17 cellular contexts compared by ENCODE assay signal in the genomic region with DNA sequence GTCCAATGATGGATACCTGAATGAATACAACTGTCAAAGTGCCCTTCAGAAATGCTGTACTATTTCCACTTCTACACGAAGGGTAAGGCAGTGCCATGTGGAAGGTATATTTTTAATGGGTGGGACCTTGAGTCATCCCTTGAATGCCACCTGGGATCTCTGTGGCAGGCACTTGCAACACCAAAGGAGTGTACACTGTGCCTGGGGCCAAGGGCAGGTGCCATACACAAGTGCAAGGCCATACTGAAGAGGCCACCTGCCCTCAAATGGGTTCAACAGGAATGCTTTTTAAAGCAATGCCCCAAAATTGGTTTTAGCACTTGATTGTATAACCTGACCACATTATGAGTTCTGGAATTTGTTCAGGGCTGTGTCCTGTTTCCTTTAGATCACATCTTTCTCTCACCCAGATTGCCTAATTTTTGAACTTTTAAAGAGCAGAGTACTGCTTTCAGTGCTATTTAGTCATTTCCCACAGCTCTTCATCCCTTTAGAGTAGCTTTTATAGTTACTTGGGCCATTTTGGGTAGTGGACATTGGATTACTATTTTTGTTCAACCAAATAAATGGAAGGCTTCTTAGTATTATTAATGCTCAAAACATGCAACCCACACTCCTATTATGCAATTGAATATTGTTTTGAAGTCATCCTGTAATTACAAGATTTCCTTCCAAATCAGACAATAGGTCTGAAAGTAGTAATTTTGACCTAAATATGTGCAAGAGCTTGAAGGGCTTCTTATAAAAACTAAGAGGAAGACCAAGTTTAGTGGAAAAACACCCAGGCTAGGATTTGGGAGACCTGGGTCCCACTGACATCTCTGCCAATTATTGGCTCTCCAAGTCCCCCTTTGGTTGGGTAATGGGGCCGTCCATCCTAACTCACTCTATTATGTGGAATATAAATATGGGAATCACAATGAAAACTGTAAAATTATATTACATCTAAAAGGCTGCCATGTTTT. TPM values are rescaled to one million over a fixed set of nuclear protein-coding genes. Genes with fewer than 3 reads are reported as not detected.
DNase-seq lines count a peak whose midpoint lies in the region; ATAC-seq and TF ChIP-seq lines count a peak whose summit lies in the region.
"Had no signal": no experiment of that assay in that cellular context is flagged by ENCODE, and none has a peak within 500 bp of the region (broad histone marks: within the 10 kb centered on the region; RNA-seq: fewer than 3 reads in every experiment).

No MANE protein-coding gene starts in this region.

- H3K27ac Mint-ChIP-seq in activated T-helper 1 cell treated with anti-CD3 and anti-CD28 coated beads, Interleukin-12 subunit alpha, Interleukin-12 subunit beta, Interleukin-2, Interleukin-4 antibody, amounts not matched to agents 30 ng/mL and 10 ng/mL and 1 ng/mL, durations not matched to agents 14 hours and 24 hours and 36 hours: no peak overlapping the region
- no peak overlapping the region for H3K27ac Mint-ChIP-seq in chondrocyte (ENCODE audit: unreplicated experiment)
- H3K27ac Mint-ChIP-seq: CD4-positive, alpha-beta memory T cell; HFFc6 had no signal

- no peak overlapping the region for H3K9ac ChIP-seq in adipocyte (ENCODE audit: low read length)

- H3K4me3 Mint-ChIP-seq in activated T-helper 1 cell treated with anti-CD3 and anti-CD28 coated beads, Interleukin-12 subunit alpha, Interleukin-12 subunit beta, Interleukin-2, Interleukin-4 antibody, amounts not matched to agents 30 ng/mL and 10 ng/mL and 1 ng/mL, durations not matched to agents 14 hours and 24 hours and 36 hours: no peak overlapping the region
- no peak overlapping the region for H3K4me3 Mint-ChIP-seq in chondrocyte (ENCODE audit: unreplicated experiment)
- H3K4me3 Mint-ChIP-seq: CD4-positive, alpha-beta memory T cell; HFFc6 had no signal

- H2AFZ ChIP-seq in osteoblast (ENCODE audit: low read length): no peak overlapping the region

- intact Hi-C loops in activated T-helper 1 cell treated with anti-CD3 and anti-CD28 coated beads, Interleukin-12 subunit alpha, Interleukin-12 subunit beta, Interleukin-2, Interleukin-4 antibody, amounts not matched to agents 30 ng/mL and 10 ng/mL and 1 ng/mL, durations not matched to agents 14 hours and 24 hours and 36 hours (cut with micrococcal nuclease): no loop called here

- TF ChIP-seq CTCF in AG10803 (conservative IDR thresholded peaks at IDR 0.05; ENCODE audit: low read length) (no peak), fibroblast of villous mesenchyme (IDR thresholded peaks at IDR 0.05; ENCODE audit: insufficient read depth, low read depth, low read length) (no peak), osteoblast (IDR thresholded peaks at IDR 0.05; ENCODE audit: extremely low read depth, low read depth, low read length) (no peak), chondrocyte (IDR thresholded peaks at IDR 0.05) (no peak)

- no peaks in the 10 kb centered on the region for H3K36me3 ChIP-seq in adipocyte (ENCODE audit: control insufficient read depth, insufficient read depth, low read length, severe bottlenecking)
- no peaks in the 10 kb centered on the region for H3K36me3 ChIP-seq in osteoblast (ENCODE audit: insufficient read depth, low read length)

- no peaks in the 10 kb centered on the region for H3K27me3 ChIP-seq in adipocyte (replicated peaks; ENCODE audit: control insufficient read depth, insufficient read depth, low read length)
- H3K27me3 ChIP-seq in osteoblast (ENCODE audit: insufficient read depth, low read length): no peaks in the 10 kb centered on the region

- no peaks in the 10 kb centered on the region for H3K9me3 Mint-ChIP-seq in activated T-helper 1 cell treated with anti-CD3 and anti-CD28 coated beads, Interleukin-12 subunit alpha, Interleukin-12 subunit beta, Interleukin-2, Interleukin-4 antibody, amounts not matched to agents 30 ng/mL and 10 ng/mL and 1 ng/mL, durations not matched to agents 14 hours and 24 hours and 36 hours
- no peaks in the 10 kb centered on the region for H3K9me3 Mint-ChIP-seq in chondrocyte (ENCODE audit: low read depth)
- H3K9me3 Mint-ChIP-seq: CD4-positive, alpha-beta memory T cell; HFFc6 had no signal

- peak overlapping the region; percentile 6 for H3K27ac ChIP-seq in osteoblast (ENCODE audit: low read depth, low read length)
- H3K27ac ChIP-seq: A549 had no signal

- no peaks in the 10 kb centered on the region for H3K4me1 Mint-ChIP-seq in activated T-helper 1 cell treated with anti-CD3 and anti-CD28 coated beads, Interleukin-12 subunit alpha, Interleukin-12 subunit beta, Interleukin-2, Interleukin-4 antibody, amounts not matched to agents 30 ng/mL and 10 ng/mL and 1 ng/mL, durations not matched to agents 14 hours and 24 hours and 36 hours (ENCODE audit: low read depth)
- H3K4me1 Mint-ChIP-seq in chondrocyte (ENCODE audit: low read depth): peaks cover 5% of the 10 kb centered on the region
- H3K4me1 Mint-ChIP-seq: CD4-positive, alpha-beta memory T cell had no signal

- H3K9me3 ChIP-seq in adipocyte (ENCODE audit: control insufficient read depth, low read length): no peaks in the 10 kb centered on the region
- no peaks in the 10 kb centered on the region for H3K9me3 ChIP-seq in osteoblast (ENCODE audit: low read depth, low read length)
- H3K9me3 ChIP-seq: A549 had no signal

- H3K79me2 ChIP-seq in osteoblast (ENCODE audit: insufficient read depth, low read length): no peaks in the 10 kb centered on the region

- no peaks in the 10 kb centered on the region for H4K20me1 ChIP-seq in osteoblast (ENCODE audit: insufficient read depth, low read length)

- H3K27me3 Mint-ChIP-seq in activated T-helper 1 cell treated with anti-CD3 and anti-CD28 coated beads, Interleukin-12 subunit alpha, Interleukin-12 subunit beta, Interleukin-2, Interleukin-4 antibody, amounts not matched to agents 30 ng/mL and 10 ng/mL and 1 ng/mL, durations not matched to agents 14 hours and 24 hours and 36 hours (ENCODE audit: insufficient read depth): peaks cover 6% of the 10 kb centered on the region
- no peaks in the 10 kb centered on the region for H3K27me3 Mint-ChIP-seq in chondrocyte (ENCODE audit: low read depth)
- H3K27me3 Mint-ChIP-seq: CD4-positive, alpha-beta memory T cell had no signal

- H3K4me3 ChIP-seq in AG10803 (ENCODE audit: low read length) (no peak overlapping the region), adipocyte (ENCODE audit: low read length) (no peak overlapping the region), fibroblast of villous mesenchyme (ENCODE audit: low read depth, low read length) (no peak overlapping the region), osteoblast (ENCODE audit: insufficient read depth, low read length) (no peak overlapping the region)
- H3K4me3 ChIP-seq: A549 had no signal

- peaks cover 13% of the 10 kb centered on the region for H3K4me1 ChIP-seq in adipocyte (ENCODE audit: control insufficient read depth, insufficient read depth, low read length)
- H3K4me1 ChIP-seq in osteoblast (ENCODE audit: insufficient read depth, low read length): peaks cover 18% of the 10 kb centered on the region
- H3K4me1 ChIP-seq: A549 had no signal

- DNase-seq in AG10803 (ENCODE audit: low read depth): peak; percentile 45
- peak; percentile 48 for DNase-seq in adipocyte (ENCODE audit: low read depth)
- DNase-seq in fibroblast of villous mesenchyme (ENCODE audit: low read depth): peak; percentile 51
- no peak for DNase-seq in osteoblast (ENCODE audit: insufficient read length, low spot score, missing footprints)
- DNase-seq in activated T-helper 1 cell treated with anti-CD3 and anti-CD28 coated beads, Interleukin-12 subunit alpha, Interleukin-12 subunit beta, Interleukin-2, Interleukin-4 antibody, amounts not matched to agents 30 ng/mL and 10 ng/mL and 1 ng/mL, durations not matched to agents 14 hours and 24 hours and 36 hours (ENCODE audit: low spot score): no peak
- DNase-seq in chondrocyte (ENCODE audit: low spot score): no peak
- no peak for DNase-seq in midbrain (lab: John Stamatoyannopoulos, UW)
- DNase-seq: CD4-positive, alpha-beta memory T cell; HFFc6; Kasumi-1; NCI-H1417; NCI-H2029; NCI-H2171 treated with DMSO at 0.1 percent for 48 hours; NCI-H774; SIG-M5 had no signal

- no peaks in the 10 kb centered on the region for H3K36me3 Mint-ChIP-seq in activated T-helper 1 cell treated with anti-CD3 and anti-CD28 coated beads, Interleukin-12 subunit alpha, Interleukin-12 subunit beta, Interleukin-2, Interleukin-4 antibody, amounts not matched to agents 30 ng/mL and 10 ng/mL and 1 ng/mL, durations not matched to agents 14 hours and 24 hours and 36 hours (ENCODE audit: low read depth)
- no peaks in the 10 kb centered on the region for H3K36me3 Mint-ChIP-seq in chondrocyte (ENCODE audit: low read depth)
- H3K36me3 Mint-ChIP-seq: CD4-positive, alpha-beta memory T cell had no signal

- peak overlapping the region; percentile 51 for H3K4me2 ChIP-seq in osteoblast (ENCODE audit: insufficient read depth, low read length)
- H3K4me2 ChIP-seq: A549 had no signal

- no peak for ATAC-seq in HG02623 (IDR thresholded peaks at IDR 0.05; ENCODE audit: unreplicated experiment)
- ATAC-seq: A549 had no signal

RNA-seq across cellular contexts. Expression of a gene that starts 57.2 kb away (rescaled TPM):
- 47.7 and 92.8 TPM in 2 replicates for total RNA-seq in fibroblast of villous mesenchyme
- total RNA-seq in osteoblast: 169 and 235 TPM in 2 replicates
- 1.1 and 1.4 TPM in 2 replicates for total RNA-seq in activated T-helper 1 cell treated with anti-CD3 and anti-CD28 coated beads, Interleukin-12 subunit alpha, Interleukin-12 subunit beta, Interleukin-2, Interleukin-4 antibody, amounts not matched to agents 30 ng/mL and 10 ng/mL and 1 ng/mL, durations not matched to agents 14 hours and 24 hours and 36 hours
- 5.4 to 5.9 TPM (median 5.8 TPM) in 3 replicates for total RNA-seq in chondrocyte

RNA-seq across cellular contexts. Expression of a gene that starts 57.2 kb away (rescaled TPM):
- total RNA-seq in fibroblast of villous mesenchyme (57.7 and 89.4 TPM in 2 replicates), osteoblast (87.9 and 111 TPM in 2 replicates), chondrocyte (117 to 128 TPM (median 121 TPM) in 3 replicates)
- total RNA-seq in activated T-helper 1 cell treated with anti-CD3 and anti-CD28 coated beads, Interleukin-12 subunit alpha, Interleukin-12 subunit beta, Interleukin-2, Interleukin-4 antibody, amounts not matched to agents 30 ng/mL and 10 ng/mL and 1 ng/mL, durations not matched to agents 14 hours and 24 hours and 36 hours: 24.2 and 25.0 TPM in 2 replicates

Comparison
In these comparisons a context has a peak if more than half of its experiments do, and no peak if none do; other contexts are left out.
1. DNase-seq: peak in AG10803 (single experiment), adipocyte (single experiment) and fibroblast of villous mesenchyme (single experiment); none in osteoblast (single experiment), activated T-helper 1 cell treated with anti-CD3 and anti-CD28 coated beads, Interleukin-12 subunit alpha, Interleukin-12 subunit beta, Interleukin-2, Interleukin-4 antibody, amounts not matched to agents 30 ng/mL and 10 ng/mL and 1 ng/mL, durations not matched to agents 14 hours and 24 hours and 36 hours (single experiment), chondrocyte (single experiment) and midbrain (single experiment).